Comparison of ENCODE assay signal across 8 cellular contexts in genomic region chrX:70444326-70445196, GRCh38. TPM values are rescaled to one million over a fixed set of nuclear protein-coding genes. Genes with fewer than 3 reads are reported as not detected.
DNase-seq lines count a peak whose midpoint lies in the region; ATAC-seq lines count a peak whose summit lies in the region.

TSS of gene DLG3 (plus strand) at chrX:70444835. CDS start at chrX:70445202, 367 bp downstream.

- H3K4me3 Mint-ChIP-seq in activated T-helper 17 cell treated with anti-CD3 and anti-CD28 coated beads, Interleukin-2, amount 50 U/mL, for 72 hours: peak within 1 kb of the TSS; percentile 46

- no peak within 1 kb of the TSS for H3K27ac Mint-ChIP-seq in activated T-helper 17 cell treated with anti-CD3 and anti-CD28 coated beads, Interleukin-2, amount 50 U/mL, for 72 hours

- intact Hi-C loops in left cardiac atrium (cut with DNase I): no loop called here

- no peaks in the 10 kb centered on the region for H3K36me3 Mint-ChIP-seq in activated T-helper 17 cell treated with anti-CD3 and anti-CD28 coated beads, Interleukin-2, amount 50 U/mL, for 72 hours (ENCODE audit: low read depth)

- DNase-seq in Daoy (ENCODE audit: low read depth) (peak; percentile 47), LHCN-M2 (ENCODE audit: low read depth) (peak; percentile 36), left cardiac atrium (no peak), putamen (ENCODE audit: low spot score) (peak; percentile 74), LoVo (ENCODE audit: low spot score) (no peak), NCI-H2107 treated with DMSO at 0.1 percent for 48 hours (lab: John Stamatoyannopoulos, UW; ENCODE audit: unreplicated experiment) (no peak)

- peak; percentile 66 for ATAC-seq in activated T-helper 17 cell treated with anti-CD3 and anti-CD28 coated beads, Interleukin-2, amount 50 U/mL, for 72 hours (replicated peaks)
- ATAC-seq in left cardiac atrium: peak; percentile 45 to 57
- ATAC-seq in HG03159 (IDR thresholded peaks at IDR 0.05; ENCODE audit: unreplicated experiment): no peak

- no peaks in the 10 kb centered on the region for H3K4me1 Mint-ChIP-seq in activated T-helper 17 cell treated with anti-CD3 and anti-CD28 coated beads, Interleukin-2, amount 50 U/mL, for 72 hours

- peaks cover 19% of the 10 kb centered on the region for H3K27me3 Mint-ChIP-seq in activated T-helper 17 cell treated with anti-CD3 and anti-CD28 coated beads, Interleukin-2, amount 50 U/mL, for 72 hours

- no peaks in the 10 kb centered on the region for H3K9me3 Mint-ChIP-seq in activated T-helper 17 cell treated with anti-CD3 and anti-CD28 coated beads, Interleukin-2, amount 50 U/mL, for 72 hours

RNA-seq across cellular contexts. Expression of gene DLG3, which starts in this region (rescaled TPM):
- total RNA-seq in Daoy (2014; rRNA removed; shearing (Covaris generic)): 5.9 and 10.1 TPM in 2 replicates
- 6.8 and 13.5 TPM in 2 replicates for total RNA-seq in LHCN-M2 (2014; rRNA removed)
- polyA plus RNA-seq in LHCN-M2 (2012): 3.5 TPM
- total RNA-seq in activated T-helper 17 cell treated with anti-CD3 and anti-CD28 coated beads, Interleukin-2, amount 50 U/mL, for 72 hours: 10 to 100 TPM; 17.3 to 17.6 TPM
- 10 to 100 TPM; 14.8 to 15.0 TPM for total RNA-seq in left cardiac atrium

Comparison
In these comparisons a context has a peak if more than half of its experiments do, and no peak if none do; other contexts are left out.
1. DNase-seq: peak in Daoy (single experiment), LHCN-M2 (single experiment) and putamen (single experiment); none in left cardiac atrium (single experiment), LoVo (single experiment) and NCI-H2107 treated with DMSO at 0.1 percent for 48 hours (single experiment).